Comparison of ENCODE assay signal across 19 cellular contexts in the genomic region with DNA sequence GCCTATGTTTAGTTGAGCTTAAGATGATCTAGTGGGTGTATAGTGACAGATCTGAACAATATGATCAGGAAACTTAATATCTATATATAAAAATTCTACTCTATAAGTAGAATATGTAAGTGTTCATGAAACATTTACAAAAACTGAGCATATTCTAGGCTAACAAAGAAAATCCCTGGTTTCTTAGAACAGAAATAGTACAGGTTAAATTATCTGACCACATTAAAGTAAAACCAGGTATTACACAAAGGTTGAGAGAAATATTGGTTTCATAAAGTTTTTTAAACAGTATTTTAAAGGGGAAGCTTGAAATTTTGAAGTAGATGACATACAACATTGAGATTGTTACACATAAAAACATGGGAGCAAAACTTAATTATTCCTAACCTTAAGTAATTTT. TPM values are rescaled to one million over a fixed set of nuclear protein-coding genes. Genes with fewer than 3 reads are reported as not detected.
DNase-seq lines count a peak whose midpoint lies in the region; ATAC-seq, FAIRE-seq and TF ChIP-seq lines count a peak whose summit lies in the region.
"Had no signal": no experiment of that assay in that cellular context is flagged by ENCODE, and none has a peak within 500 bp of the region (broad histone marks: within the 10 kb centered on the region; RNA-seq: fewer than 3 reads in every experiment).

No MANE protein-coding gene starts in this region.

- H3K27me3 ChIP-seq in MM.1S (replicated peaks; ENCODE audit: insufficient read depth, low read length) (no peaks in the 10 kb centered on the region), small intestine (ENCODE audit: control insufficient read depth in 2 of 2, insufficient read depth in 2 of 2, low read length in 2 of 2) (no peaks in the 10 kb centered on the region), dorsolateral prefrontal cortex (no peaks in the 10 kb centered on the region)
- H3K27me3 ChIP-seq: BLaER1 treated with 17β-estradiol and CSF1 and Interleukin-3, amounts not matched to agents 10 nM and 100 nM had no signal

- H3K9me3 ChIP-seq in MM.1S (replicated peaks; ENCODE audit: insufficient read depth, low read length) = no peaks in the 10 kb centered on the region
- no peaks in the 10 kb centered on the region for H3K9me3 ChIP-seq in small intestine (ENCODE audit: control insufficient read depth, low read depth)
- H3K9me3 ChIP-seq: A549 had no signal

- no peak overlapping the region for H3K9ac ChIP-seq in MM.1S (ENCODE audit: low read length)
- H3K9ac ChIP-seq: BLaER1 treated with 17β-estradiol and CSF1 and Interleukin-3, amounts not matched to agents 10 nM and 100 nM had no signal

- H3K4me1 ChIP-seq in MM.1S (ENCODE audit: low read length) (peaks cover 48% of the 10 kb centered on the region), small intestine (ENCODE audit: control insufficient read depth in 2 of 2, insufficient read depth in 1 of 2, low read depth in 1 of 2, low read length in 1 of 2) (no peaks in the 10 kb centered on the region)
- H3K4me1 ChIP-seq: A549; BLaER1 treated with 17β-estradiol and CSF1 and Interleukin-3, amounts not matched to agents 10 nM and 100 nM; Caco-2 had no signal

- H2AFZ ChIP-seq in MM.1S (ENCODE audit: low read length) = no peak overlapping the region

- DNase-seq in MM.1S (peak; percentile 80), small intestine (no peak), dorsolateral prefrontal cortex (no peak)
- DNase-seq: AML-193; Caco-2; Calu3; CD4-positive, alpha-beta T cell; CD8-positive, alpha-beta T cell; DMS79 treated with DMSO at 0.1 percent for 48 hours; GF-D8 had no signal

- no peak overlapping the region for H3K4me3 ChIP-seq in MM.1S (ENCODE audit: low read length)
- no peak overlapping the region for H3K4me3 ChIP-seq in small intestine (ENCODE audit: low read depth in 1 of 2, low read length in 2 of 2)
- H3K4me3 ChIP-seq in dorsolateral prefrontal cortex = no peak overlapping the region
- H3K4me3 ChIP-seq: A549; BLaER1 treated with 17β-estradiol and CSF1 and Interleukin-3, amounts not matched to agents 10 nM and 100 nM had no signal

- H3F3A ChIP-seq in MM.1S (ENCODE audit: insufficient read depth, low read length) = peaks cover 29% of the 10 kb centered on the region

- H3K27ac ChIP-seq in MM.1S (ENCODE audit: low read length) (peak overlapping the region; percentile 68; the same call in 1 of the 2 replicates), small intestine (ENCODE audit: low read depth in 1 of 2, low read length in 1 of 2) (no peak overlapping the region), dorsolateral prefrontal cortex (no peak overlapping the region)
- H3K27ac ChIP-seq: 22Rv1; A549; BLaER1 treated with 17β-estradiol and CSF1 and Interleukin-3, amounts not matched to agents 10 nM and 100 nM; C4-2B had no signal

- FAIRE-seq in islet of Langerhans (lab: Jason Lieb, UNC) = peak; percentile 78
- FAIRE-seq in small intestine (lab: Jason Lieb, UNC) = peak; percentile 89
- FAIRE-seq: A549, D721Med, GM12892, GM18507 had no signal

- no peak for ATAC-seq in GM19328 (IDR thresholded peaks at IDR 0.05; ENCODE audit: unreplicated experiment)
- ATAC-seq: A549; CD8-positive, alpha-beta T cell had no signal

- no peaks in the 10 kb centered on the region for H3K79me2 ChIP-seq in MM.1S (ENCODE audit: low read length)

- H3K36me3 ChIP-seq in MM.1S (replicated peaks; ENCODE audit: insufficient read depth, low read length) = no peaks in the 10 kb centered on the region
- H3K36me3 ChIP-seq in small intestine (ENCODE audit: control insufficient read depth in 2 of 2, insufficient read depth in 2 of 2, low read length in 2 of 2) = no peaks in the 10 kb centered on the region

- intact Hi-C loops in dorsolateral prefrontal cortex (cut with DNase I) = no loop called here

- TF ChIP-seq CTCF in MM.1S (IDR thresholded peaks at IDR 0.05; ENCODE audit: low read length) = no peak
- no peak for TF ChIP-seq CTCF in dorsolateral prefrontal cortex (IDR thresholded peaks at IDR 0.05 in 54 of 56, conservative IDR thresholded peaks at IDR 0.05 in 2 of 56; ENCODE audit: low read depth in 1 of 56, partially characterized antibody in 56 of 56)

- H3K4me2 ChIP-seq in MM.1S (ENCODE audit: low read depth, low read length) = peak overlapping the region; percentile 48; the same call in 1 of the 2 replicates
- H3K4me2 ChIP-seq: A549; BLaER1 treated with 17β-estradiol and CSF1 and Interleukin-3, amounts not matched to agents 10 nM and 100 nM had no signal

- no peaks in the 10 kb centered on the region for H4K20me1 ChIP-seq in MM.1S (ENCODE audit: insufficient read depth, low read length)
- H4K20me1 ChIP-seq: BLaER1 treated with 17β-estradiol and CSF1 and Interleukin-3, amounts not matched to agents 10 nM and 100 nM had no signal

- no peaks in the 10 kb centered on the region for H3K9me2 ChIP-seq in MM.1S (replicated peaks; ENCODE audit: insufficient read depth, low read length)

RNA-seq across cellular contexts. Expression of gene LRRC70, which starts 39.3 kb away (rescaled TPM):
- 1 to 10 TPM in 2 of 3 donors, not detected in 1; 1.4 to 4.9 TPM for polyA plus RNA-seq in small intestine
- total RNA-seq in dorsolateral prefrontal cortex = 1 to 10 TPM in 118 of 120 experiments, under 1 TPM in 2; 0.38 to 7.3 (median 3.1) TPM
